13 cellular contexts compared by ENCODE assay signal in the genomic region with DNA sequence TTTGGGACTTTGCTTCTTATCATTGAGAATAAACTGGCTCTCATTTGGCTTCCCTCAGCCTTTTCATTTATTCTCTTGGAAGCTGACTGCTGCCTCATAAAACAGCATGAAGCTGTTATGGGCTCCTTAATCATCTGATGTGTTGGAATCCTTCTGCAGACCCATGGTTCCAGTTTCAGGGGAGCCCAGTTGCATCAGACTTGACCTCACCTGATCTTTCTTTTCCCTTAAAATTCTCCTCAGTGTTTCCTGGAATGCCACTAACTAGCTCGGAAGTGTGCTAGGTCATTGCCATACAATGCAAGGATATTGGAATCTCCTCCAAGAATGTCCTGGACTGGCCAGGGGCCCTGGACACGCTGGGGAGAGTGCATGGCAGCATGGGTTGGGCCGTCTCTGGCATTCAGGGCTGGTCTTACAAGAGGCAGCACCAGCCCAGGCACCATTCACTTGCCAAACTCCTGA.
DNase-seq lines count a peak whose midpoint lies in the region; ATAC-seq and TF ChIP-seq lines count a peak whose summit lies in the region.
"Had no signal": no experiment of that assay in that cellular context is flagged by ENCODE, and none has a peak within 500 bp of the region (broad histone marks: within the 10 kb centered on the region; RNA-seq: fewer than 3 reads in every experiment).

No MANE protein-coding gene starts in this region.

- intact Hi-C loops in left ventricle myocardium superior (cut with micrococcal nuclease) (no loop called here), gastrocnemius medialis (cut with DNase I; ENCODE audit: low total_unique reads) (no loop called here)

- H3K36me3 ChIP-seq in gastrocnemius medialis = no peaks in the 10 kb centered on the region

- peak overlapping the region; percentile 31; the same call in 1 of the 2 replicates for H3K27ac Mint-ChIP-seq in HFFc6

- H3K4me3 ChIP-seq in gastrocnemius medialis = no peak overlapping the region
- H3K4me3 ChIP-seq: BLaER1 had no signal

- in situ Hi-C loops in gastrocnemius medialis (cut with MboI; ENCODE audit: low sequenced_read_pairs in 4 of 4) = loop anchor here in 1 of 4 donors (25.0 kb wide), 1 partner anchor 451 kb away; no protein-coding TSS in a partner anchor

- peaks cover 59% of the 10 kb centered on the region for H3K4me1 Mint-ChIP-seq in HFFc6 (ENCODE audit: low read depth)

- DNase-seq in HFFc6 = no peak
- DNase-seq in dermis blood vessel endothelial cell = peak; percentile 90
- DNase-seq in left ventricle myocardium superior = no peak
- DNase-seq in gastrocnemius medialis = no peak
- DNase-seq in T-helper 2 cell = no peak
- no peak for DNase-seq in DMS153 (lab: John Stamatoyannopoulos, UW)
- DNase-seq in caudate nucleus (lab: John Stamatoyannopoulos, UW) = no peak
- DNase-seq in retina = no peak
- DNase-seq: EL, NCI-H1417, NCI-H1930, NCI-H2171 had no signal

- H3K27ac ChIP-seq in gastrocnemius medialis = peak overlapping the region in 2 of 4 donors; percentile 31 to 54
- no peak overlapping the region for H3K27ac ChIP-seq in caudate nucleus (ENCODE audit: low read depth, low read length)
- H3K27ac ChIP-seq: BLaER1 had no signal

- peaks cover 11 to 13% of the 10 kb centered on the region in 2 donors for H3K4me1 ChIP-seq in gastrocnemius medialis

- no peaks in the 10 kb centered on the region for H3K27me3 ChIP-seq in gastrocnemius medialis
- H3K27me3 ChIP-seq: BLaER1 had no signal

- no peaks in the 10 kb centered on the region for H3K9me3 Mint-ChIP-seq in HFFc6

- no peaks in the 10 kb centered on the region for H3K9me3 ChIP-seq in gastrocnemius medialis
- H3K9me3 ChIP-seq: BLaER1 had no signal

- H3K4me3 Mint-ChIP-seq in HFFc6 = no peak overlapping the region; the same call in 1 of the 2 replicates

- ATAC-seq in left ventricle myocardium superior (peak; percentile 35), gastrocnemius medialis (peak; percentile 35 to 74)

- TF ChIP-seq CTCF in HFFc6 (IDR thresholded peaks at IDR 0.05) = no peak
- TF ChIP-seq CTCF in gastrocnemius medialis (IDR thresholded peaks at IDR 0.05 in 4 of 5, conservative IDR thresholded peaks at IDR 0.05 in 1 of 5) = no peak

- TF ChIP-seq POLR2A in gastrocnemius medialis (IDR thresholded peaks at IDR 0.05) = no peak

- H3K27me3 Mint-ChIP-seq in HFFc6 (ENCODE audit: insufficient read depth) = no peaks in the 10 kb centered on the region; the same call in 1 of the 2 replicates

- H3K36me3 Mint-ChIP-seq in HFFc6 (ENCODE audit: low read depth) = peaks cover 27% of the 10 kb centered on the region
